ENCODE assay signal across 1 cellular context in the genomic region with DNA sequence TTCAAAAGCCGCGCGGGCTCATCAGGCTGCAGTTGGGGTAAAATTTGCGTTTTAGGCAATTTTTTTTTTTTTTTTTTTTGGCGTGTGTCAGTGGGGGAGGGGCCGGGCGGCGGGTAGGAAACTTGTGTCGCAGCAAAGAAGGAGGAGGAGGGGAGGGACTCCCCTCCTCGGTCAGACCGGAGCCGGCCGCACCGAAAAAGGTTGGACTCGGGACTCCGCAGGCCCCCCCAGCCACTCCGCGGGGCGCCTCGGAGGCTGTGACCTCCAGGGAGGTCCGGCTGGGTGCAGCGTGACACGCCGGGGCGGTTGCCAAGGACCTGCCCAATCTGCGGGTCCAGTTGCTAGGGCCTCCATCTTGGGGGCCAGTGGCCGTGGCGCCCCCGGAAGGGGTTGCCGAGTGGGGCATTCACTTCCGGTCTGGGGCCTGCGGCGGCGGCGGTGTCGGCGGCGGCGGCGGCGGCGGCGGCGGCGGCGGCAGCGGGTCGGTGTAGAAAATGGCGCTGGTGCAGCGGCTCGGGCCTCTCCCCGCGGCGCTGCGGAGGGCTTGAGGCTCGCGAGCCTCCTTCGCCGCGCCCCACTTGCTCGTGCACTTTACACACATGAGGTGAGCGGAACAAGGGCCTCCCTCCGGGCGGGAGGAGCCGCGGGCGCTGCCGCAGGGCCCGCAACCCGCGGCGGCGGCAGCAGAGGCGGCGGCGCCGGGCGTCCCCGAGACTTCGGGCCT.
TF ChIP-seq lines count a peak whose summit lies in the region.

TSS of gene TNRC6A (plus strand) at position 409 of the 724 bp plus-strand sequence. CDS start at position 600, 191 bp downstream.

TF ChIP-seq in GM12878, 131 proteins besides CTCF, POLR2A, EP300 and RAD21 (continued from another document and continues in another):
- no peak for TF ChIP-seq ZBTB4 (CRISPR knock-in tag; IDR thresholded peaks at IDR 0.05)
- 0 out of 2 replicates have a peak, but pooled peaks have one; percentile 32 for TF ChIP-seq TAF1 (IDR thresholded peaks at IDR 0.05; ENCODE audit: borderline replicate concordance, low read depth, low read length)
- no peak for TF ChIP-seq CHD4 (IDR thresholded peaks at IDR 0.05)
- no peak for TF ChIP-seq MTA3 (IDR thresholded peaks at IDR 0.05; ENCODE audit: borderline replicate concordance, low read length)
- TF ChIP-seq HDAC6 (IDR thresholded peaks at IDR 0.05; ENCODE audit: unreplicated experiment), result no peak
- no peak for TF ChIP-seq ZNF274 (IDR thresholded peaks at IDR 0.05; ENCODE audit: insufficient read depth, insufficient read length)
- no peak for TF ChIP-seq KDM1A (IDR thresholded peaks at IDR 0.05; ENCODE audit: borderline replicate concordance)
- 0 out of 2 replicates have a peak, but pooled peaks have one; percentile 64 for TF ChIP-seq TARDBP (IDR thresholded peaks at IDR 0.05; ENCODE audit: borderline replicate concordance)
- peak; percentile 94; the same call in 1 of the 2 replicates for TF ChIP-seq MXI1 (IDR thresholded peaks at IDR 0.05; ENCODE audit: low read depth, low read length)
- peak; percentile 90 to 91 for TF ChIP-seq SRF (IDR thresholded peaks at IDR 0.05; ENCODE audit: low read depth in 2 of 2, low read length in 2 of 2)
- no peak for TF ChIP-seq SPI1 (IDR thresholded peaks at IDR 0.05; ENCODE audit: borderline replicate concordance, insufficient read depth, low read depth, low read length)
- peak; percentile 74 for TF ChIP-seq ZBTB11 (CRISPR knock-in tag; IDR thresholded peaks at IDR 0.05)
- no peak for TF ChIP-seq SUZ12 (IDR thresholded peaks at IDR 0.05; ENCODE audit: unreplicated experiment)
- TF ChIP-seq RBBP5 (conservative IDR thresholded peaks at IDR 0.05), result no peak
- peak; percentile 54; the same call in 1 of the 2 replicates for TF ChIP-seq SREBF2 (IDR thresholded peaks at IDR 0.05; ENCODE audit: low read length)
- TF ChIP-seq NRF1 (conservative IDR thresholded peaks at IDR 0.05; ENCODE audit: low read depth, low read length), result no peak
- peak; percentile 96 for TF ChIP-seq YY1 (IDR thresholded peaks at IDR 0.05; ENCODE audit: low read depth, low read length)
- no peak for TF ChIP-seq PBX3 (IDR thresholded peaks at IDR 0.05; ENCODE audit: insufficient replicate concordance, low read depth, low read length)
- no peak for TF ChIP-seq ZBED1 (IDR thresholded peaks at IDR 0.05; ENCODE audit: borderline replicate concordance)
- TF ChIP-seq NKRF (conservative IDR thresholded peaks at IDR 0.05), result peak; percentile 96
- TF ChIP-seq ZNF217 (IDR thresholded peaks at IDR 0.05), result peak; percentile 70; the same call in 1 of the 2 replicates
- TF ChIP-seq CREB1 (IDR thresholded peaks at IDR 0.05; ENCODE audit: low read depth), result peak; percentile 53; the same call in 1 of the 2 replicates
- peak; percentile 17; the same call in 1 of the 2 replicates for TF ChIP-seq BCL11A (IDR thresholded peaks at IDR 0.05; ENCODE audit: low read depth, low read length)
- no peak for TF ChIP-seq NFYA (IDR thresholded peaks at IDR 0.05; ENCODE audit: borderline replicate concordance, low read depth, low read length)
- 0 out of 2 replicates have a peak, but pooled peaks have one; percentile 55 for TF ChIP-seq TBL1XR1 (IDR thresholded peaks at IDR 0.05; ENCODE audit: low read depth, low read length)
- no peak for TF ChIP-seq STAT1 (conservative IDR thresholded peaks at IDR 0.05)
- TF ChIP-seq NR2C1 (IDR thresholded peaks at IDR 0.05), result peak; percentile 100
- TF ChIP-seq, protein P1, sequence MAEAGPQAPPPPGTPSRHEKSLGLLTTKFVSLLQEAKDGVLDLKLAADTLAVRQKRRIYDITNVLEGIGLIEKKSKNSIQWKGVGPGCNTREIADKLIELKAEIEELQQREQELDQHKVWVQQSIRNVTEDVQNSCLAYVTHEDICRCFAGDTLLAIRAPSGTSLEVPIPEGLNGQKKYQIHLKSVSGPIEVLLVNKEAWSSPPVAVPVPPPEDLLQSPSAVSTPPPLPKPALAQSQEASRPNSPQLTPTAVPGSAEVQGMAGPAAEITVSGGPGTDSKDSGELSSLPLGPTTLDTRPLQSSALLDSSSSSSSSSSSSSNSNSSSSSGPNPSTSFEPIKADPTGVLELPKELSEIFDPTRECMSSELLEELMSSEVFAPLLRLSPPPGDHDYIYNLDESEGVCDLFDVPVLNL (IDR thresholded peaks at IDR 0.05; ENCODE audit: low read depth, low read length), result 0 out of 2 replicates have a peak, but pooled peaks have one; percentile 21
- TF ChIP-seq NFIC (IDR thresholded peaks at IDR 0.05; ENCODE audit: low read depth, low read length), result no peak
- TF ChIP-seq STAT3 (IDR thresholded peaks at IDR 0.05; ENCODE audit: low read depth, low read length), result no peak
- 0 out of 2 replicates have a peak, but pooled peaks have one; percentile 53 for TF ChIP-seq NBN (IDR thresholded peaks at IDR 0.05)
- TF ChIP-seq RUNX3 (IDR thresholded peaks at IDR 0.05; ENCODE audit: low read length), result peak; percentile 38; the same call in 1 of the 2 replicates
- peak; percentile 91; the same call in 1 of the 2 replicates for TF ChIP-seq ASH2L (IDR thresholded peaks at IDR 0.05; ENCODE audit: borderline replicate concordance, low read depth)
- TF ChIP-seq, protein P2, sequence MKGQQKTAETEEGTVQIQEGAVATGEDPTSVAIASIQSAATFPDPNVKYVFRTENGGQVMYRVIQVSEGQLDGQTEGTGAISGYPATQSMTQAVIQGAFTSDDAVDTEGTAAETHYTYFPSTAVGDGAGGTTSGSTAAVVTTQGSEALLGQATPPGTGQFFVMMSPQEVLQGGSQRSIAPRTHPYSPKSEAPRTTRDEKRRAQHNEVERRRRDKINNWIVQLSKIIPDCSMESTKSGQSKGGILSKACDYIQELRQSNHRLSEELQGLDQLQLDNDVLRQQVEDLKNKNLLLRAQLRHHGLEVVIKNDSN (IDR thresholded peaks at IDR 0.05; ENCODE audit: borderline replicate concordance, extremely low read length, insufficient read depth, low read depth, low read length), result no peak
- TF ChIP-seq ATF2 (IDR thresholded peaks at IDR 0.05; ENCODE audit: low read length), result no peak
- TF ChIP-seq NR2F1 (conservative IDR thresholded peaks at IDR 0.05), result peak; percentile 80
- no peak for TF ChIP-seq HDGF (IDR thresholded peaks at IDR 0.05)
- TF ChIP-seq ZSCAN29 (IDR thresholded peaks at IDR 0.05), result peak; percentile 30; the same call in 1 of the 2 replicates
- TF ChIP-seq SREBF1 (IDR thresholded peaks at IDR 0.05; ENCODE audit: low read length), result peak; percentile 41; the same call in 1 of the 2 replicates
- no peak for TF ChIP-seq TCF3 (IDR thresholded peaks at IDR 0.05; ENCODE audit: borderline replicate concordance, insufficient read depth, low read depth, low read length)
- TF ChIP-seq MEF2B (IDR thresholded peaks at IDR 0.05; ENCODE audit: partially characterized antibody, poor library complexity, severe bottlenecking), result no peak
- no peak for TF ChIP-seq CBFB (IDR thresholded peaks at IDR 0.05; ENCODE audit: low read depth)
- TF ChIP-seq SP1 (IDR thresholded peaks at IDR 0.05; ENCODE audit: low read depth, low read length), result peak; percentile 29
- TF ChIP-seq CREM (IDR thresholded peaks at IDR 0.05; ENCODE audit: low read depth), result peak; percentile 28; the same call in 1 of the 2 replicates
- TF ChIP-seq MYB (IDR thresholded peaks at IDR 0.05; ENCODE audit: borderline replicate concordance, low read depth, low read length), result no peak
- TF ChIP-seq IRF5 (IDR thresholded peaks at IDR 0.05; ENCODE audit: borderline replicate concordance), result no peak
- 0 out of 2 replicates have a peak, but pooled peaks have one; percentile 9 for TF ChIP-seq BRCA1 (IDR thresholded peaks at IDR 0.05; ENCODE audit: low read depth, low read length)
